Comparison of ENCODE assay signal across 12 cellular contexts in the genomic region with DNA sequence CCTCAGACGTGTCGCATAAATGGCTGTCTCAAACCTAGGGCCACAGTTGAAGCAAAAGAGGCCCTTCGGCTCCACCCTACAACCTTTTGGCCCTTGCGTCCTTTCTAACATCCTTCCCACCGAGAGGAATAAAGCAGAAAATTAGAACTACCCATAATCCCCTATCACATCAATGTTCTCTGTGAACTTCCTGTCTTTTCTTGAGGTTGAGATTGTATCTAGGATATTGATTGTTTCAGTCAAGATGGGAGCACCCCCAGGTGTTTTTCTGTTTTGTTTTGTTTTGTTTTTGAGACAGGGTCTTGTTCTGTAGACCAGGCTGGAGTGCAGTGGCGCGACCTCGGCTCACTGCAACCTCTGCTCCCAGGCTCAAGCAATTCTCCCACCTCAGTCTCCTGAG. TPM values are rescaled to one million over a fixed set of nuclear protein-coding genes. Genes with fewer than 3 reads are reported as not detected.
DNase-seq lines count a peak whose midpoint lies in the region; ATAC-seq and TF ChIP-seq lines count a peak whose summit lies in the region.
"Had no signal": no experiment of that assay in that cellular context is flagged by ENCODE, and none has a peak within 500 bp of the region (broad histone marks: within the 10 kb centered on the region; RNA-seq: fewer than 3 reads in every experiment).

No MANE protein-coding gene starts in this region.

- WGBS in sigmoid colon, 2 donors: 71 to 89% methylated on average over 8 of the region's 8 CpGs

- peaks cover 44% of the 10 kb centered on the region; the same call in 1 of the 2 replicates for H3K79me2 ChIP-seq in OCI-LY7 (ENCODE audit: insufficient read depth, low read depth, low read length)

- no TSS peak for BruUV-seq in OCI-LY7 (replicated peaks; lab: Mats Ljungman, UMichigan)

- peak overlapping the region; percentile 95 to 99 (median 98) for H3K27ac Mint-ChIP-seq in CD8-positive, alpha-beta memory T cell

- TF ChIP-seq POLR2A in sigmoid colon (IDR thresholded peaks at IDR 0.05): no peak

- no peaks in the 10 kb centered on the region for H3K27me3 Mint-ChIP-seq in CD8-positive, alpha-beta memory T cell

- H3K9me3 Mint-ChIP-seq in CD8-positive, alpha-beta memory T cell: no peaks in the 10 kb centered on the region

- ATAC-seq in GM18868 (IDR thresholded peaks at IDR 0.05; ENCODE audit: unreplicated experiment): no peak

- no peak for TF ChIP-seq CTCF in OCI-LY7 (conservative IDR thresholded peaks at IDR 0.05; ENCODE audit: low read length)
- TF ChIP-seq CTCF in sigmoid colon (IDR thresholded peaks at IDR 0.05): no peak

- TF ChIP-seq EP300 in sigmoid colon (IDR thresholded peaks at IDR 0.05): no peak

- H3K36me3 ChIP-seq in CD8-positive, alpha-beta memory T cell (ENCODE audit: insufficient read depth, low read length): peaks cover 7% of the 10 kb centered on the region
- H3K36me3 ChIP-seq in OCI-LY7 (ENCODE audit: insufficient read depth, low read length): peaks cover 45% of the 10 kb centered on the region
- peaks cover 12% of the 10 kb centered on the region for H3K36me3 ChIP-seq in effector memory CD4-positive, alpha-beta T cell (ENCODE audit: control insufficient read depth, insufficient read depth, low read length)
- no peaks in the 10 kb centered on the region for H3K36me3 ChIP-seq in sigmoid colon

- H3K4me1 Mint-ChIP-seq in CD8-positive, alpha-beta memory T cell: peaks cover 93 to 99% (median 98%) of the 10 kb centered on the region in 3 donors

- H3K9me3 ChIP-seq in CD8-positive, alpha-beta memory T cell (ENCODE audit: low read length): no peaks in the 10 kb centered on the region
- H3K9me3 ChIP-seq in OCI-LY7 (ENCODE audit: low read length): no peaks in the 10 kb centered on the region
- no peaks in the 10 kb centered on the region for H3K9me3 ChIP-seq in effector memory CD4-positive, alpha-beta T cell (ENCODE audit: control insufficient read depth, low read length)
- no peaks in the 10 kb centered on the region for H3K9me3 ChIP-seq in sigmoid colon

- no peak overlapping the region for H2AFZ ChIP-seq in OCI-LY7 (ENCODE audit: low read length)
- H2AFZ ChIP-seq: GM23248 had no signal

- intact Hi-C loops in OCI-LY7 (cut with micrococcal nuclease; ENCODE audit: unreplicated experiment) (loop anchor here (1.0 to 10.0 kb wide), 2 partner anchors 17 to 271 kb away; a partner anchor contains a TSS), sigmoid colon (cut with DNase I) (no loop called here)

- POLR2A ChIA-PET in CD8-positive, alpha-beta memory T cell (lab: Charles Lee): interaction anchor here (0.9 to 4.6 kb wide), 4 partner anchors 8 to 168 kb away, joined by 3 to 43 read pairs (median 9); a partner anchor contains a TSS
- POLR2A ChIA-PET in OCI-LY7 (lab: Charles Lee): interaction anchor here (0.7 to 4.7 kb wide), 9 partner anchors 8 to 167 kb away, joined by 3 to 18 read pairs (median 8); a partner anchor contains a TSS

- CTCF ChIA-PET in CD8-positive, alpha-beta memory T cell (lab: Charles Lee): interaction anchor here (0.9 to 3.9 kb wide), 4 partner anchors 16 to 30 kb away, joined by 3 to 27 read pairs (median 10); a partner anchor contains a TSS
- CTCF ChIA-PET in OCI-LY7 (lab: Charles Lee; ENCODE audit: unreplicated experiment): interaction anchor here (0.6 to 2.3 kb wide), 5 partner anchors 8 to 23 kb away, joined by 3 to 14 read pairs (median 9); a partner anchor contains a TSS

- no peaks in the 10 kb centered on the region for H4K20me1 ChIP-seq in OCI-LY7 (ENCODE audit: insufficient read depth, low read length)

- H3K4me2 ChIP-seq in OCI-LY7 (ENCODE audit: low read length): peak overlapping the region; percentile 80

- peaks cover 84% of the 10 kb centered on the region for H3K4me1 ChIP-seq in CD8-positive, alpha-beta memory T cell (ENCODE audit: insufficient read depth, low read length)
- peaks cover 100% of the 10 kb centered on the region for H3K4me1 ChIP-seq in OCI-LY7 (ENCODE audit: insufficient read depth, low read length, poor library complexity, severe bottlenecking)
- H3K4me1 ChIP-seq in effector memory CD4-positive, alpha-beta T cell (ENCODE audit: control insufficient read depth, insufficient read depth, low read length, poor library complexity, severe bottlenecking): peaks cover 70% of the 10 kb centered on the region
- no peaks in the 10 kb centered on the region for H3K4me1 ChIP-seq in sigmoid colon

- no peaks in the 10 kb centered on the region for H3K27me3 ChIP-seq in CD8-positive, alpha-beta memory T cell (ENCODE audit: insufficient read depth, low read length, poor library complexity, severe bottlenecking)
- H3K27me3 ChIP-seq in effector memory CD4-positive, alpha-beta T cell (replicated peaks; ENCODE audit: control insufficient read depth, insufficient read depth, low read length, poor library complexity, severe bottlenecking): no peaks in the 10 kb centered on the region
- no peaks in the 10 kb centered on the region for H3K27me3 ChIP-seq in sigmoid colon

- H3K27ac ChIP-seq in CD8-positive, alpha-beta memory T cell (ENCODE audit: low read depth, low read length): peak overlapping the region; percentile 66
- H3K27ac ChIP-seq in OCI-LY7 (ENCODE audit: low read depth, low read length, poor library complexity, severe bottlenecking): peak overlapping the region; percentile 98
- H3K27ac ChIP-seq in effector memory CD4-positive, alpha-beta T cell (ENCODE audit: insufficient read depth, low read length, poor library complexity, severe bottlenecking): peak overlapping the region; percentile 72
- H3K27ac ChIP-seq in sigmoid colon: peak overlapping the region; percentile 45 to 68 (median 66)
- H3K27ac ChIP-seq: GM23248 had no signal

- peak overlapping the region; percentile 80 to 91 (median 87) for H3K4me3 Mint-ChIP-seq in CD8-positive, alpha-beta memory T cell

- DNase-seq in CD8-positive, alpha-beta memory T cell: peak in 1 of 5 donors; percentile 45
- no peak for DNase-seq in OCI-LY7 (ENCODE audit: low spot score)
- DNase-seq in effector memory CD4-positive, alpha-beta T cell: no peak
- no peak for DNase-seq in sigmoid colon
- DNase-seq in NK-92 treated with Interleukin-12 subunit alpha and Interleukin-12 subunit beta, amount 100 ng/mL, for 24 hours (lab: John Stamatoyannopoulos, UW): no peak
- no peak for DNase-seq in DMS53 treated with DMSO at 0.1 percent for 48 hours (lab: John Stamatoyannopoulos, UW; ENCODE audit: unreplicated experiment)
- no peak for DNase-seq in RKO (ENCODE audit: low spot score)
- DNase-seq: DMS79, GM23248, RPMI8226 had no signal

- peaks cover 15 to 71% (median 32%) of the 10 kb centered on the region in 3 donors for H3K36me3 Mint-ChIP-seq in CD8-positive, alpha-beta memory T cell

- no peaks in the 10 kb centered on the region for H3K9me2 ChIP-seq in OCI-LY7 (ENCODE audit: insufficient read depth, low read length)

- H3K4me3 ChIP-seq in CD8-positive, alpha-beta memory T cell (ENCODE audit: low read length): peak overlapping the region; percentile 35
- H3K4me3 ChIP-seq in OCI-LY7 (ENCODE audit: low read depth, low read length, poor library complexity, severe bottlenecking): peak overlapping the region; percentile 47
- H3K4me3 ChIP-seq in effector memory CD4-positive, alpha-beta T cell (ENCODE audit: insufficient read depth, low read depth, low read length, poor library complexity, severe bottlenecking): peak overlapping the region; percentile 27
- no peak overlapping the region for H3K4me3 ChIP-seq in sigmoid colon
- H3K4me3 ChIP-seq: GM23248 had no signal

RNA-seq across cellular contexts. Expression of a gene that starts 23.6 kb away (rescaled TPM):
- total RNA-seq in CD8-positive, alpha-beta memory T cell: 10 to 100 TPM; 49.3 to 51.0 TPM
- 146 TPM for polyA plus RNA-seq in CD8-positive, alpha-beta memory T cell
- total RNA-seq in OCI-LY7 (2014; rRNA removed; shearing (Covaris generic)): 68.3 and 79.5 TPM in 2 replicates
- total RNA-seq in OCI-LY7 (2022) (92.6 and 109 TPM in 2 replicates), sigmoid colon (10 to 100 TPM in 1 of 4 donors, 1 to 10 TPM in 3; 6.4 to 20.8 (median 9.4) TPM)
- 10 to 100 TPM in 1 of 3 donors, 1 to 10 TPM in 2; 4.2 to 44.8 (median 4.4) TPM for polyA plus RNA-seq in sigmoid colon
- total RNA-seq: GM23248 had no signal

RNA-seq across cellular contexts. Expression of a gene that starts 51.3 kb away (rescaled TPM):
- total RNA-seq in CD8-positive, alpha-beta memory T cell: not detected
- not detected for polyA plus RNA-seq in CD8-positive, alpha-beta memory T cell
- total RNA-seq in OCI-LY7 (2014; rRNA removed; shearing (Covaris generic)): not detected in 2 replicates
- not detected in 2 replicates for total RNA-seq in OCI-LY7 (2022)
- total RNA-seq in sigmoid colon: not detected
- not detected for polyA plus RNA-seq in sigmoid colon
- total RNA-seq: GM23248, myocyte had no signal
- polyA plus RNA-seq: GM23248 had no signal

Comparison
In these comparisons a context has a peak if more than half of its experiments do, and no peak if none do; other contexts are left out.
1. H3K4me3 ChIP-seq: peak in CD8-positive, alpha-beta memory T cell (single experiment), OCI-LY7 (single experiment) and effector memory CD4-positive, alpha-beta T cell (single experiment); none in sigmoid colon (0 of 4).
2. Peak in every context shown above with its lines, with median percentiles within 50 percentile points of each other: H3K27ac ChIP-seq.